Comparison of ENCODE assay signal across 18 cellular contexts in the genomic region with DNA sequence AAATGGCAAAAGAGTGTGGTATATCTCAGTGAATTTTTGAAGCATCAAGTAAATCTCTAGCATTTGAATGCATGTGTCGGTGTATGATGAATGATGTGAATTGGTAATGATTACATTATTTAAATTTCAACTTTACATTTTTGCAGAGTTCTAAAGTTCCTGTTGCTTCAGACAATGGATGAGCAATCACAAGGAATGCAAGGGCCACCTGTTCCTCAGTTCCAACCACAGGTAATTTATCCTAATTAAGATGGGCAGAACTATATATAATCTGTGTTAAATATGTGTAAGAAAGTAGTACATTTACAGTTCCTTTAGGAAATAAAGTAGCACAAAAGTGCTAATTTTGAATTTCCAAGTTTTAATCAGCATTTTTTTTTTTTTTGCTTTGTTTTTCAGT.
DNase-seq lines count a peak whose midpoint lies in the region; ATAC-seq, FAIRE-seq and TF ChIP-seq lines count a peak whose summit lies in the region.
"Had no signal": no experiment of that assay in that cellular context is flagged by ENCODE, and none has a peak within 500 bp of the region (broad histone marks: within the 10 kb centered on the region; RNA-seq: fewer than 3 reads in every experiment).

No MANE protein-coding gene starts in this region.

- no peaks in the 10 kb centered on the region for H3K27me3 Mint-ChIP-seq in Calu3 (ENCODE audit: unreplicated experiment)
- no peaks in the 10 kb centered on the region for H3K27me3 Mint-ChIP-seq in activated CD4-positive, alpha-beta memory T cell treated with anti-CD3 and anti-CD28 coated beads, Interleukin-2, amount 10 ng/mL, durations not matched to agents 7 days and 5 days
- H3K27me3 Mint-ChIP-seq: B cell had no signal

- H3K9me3 ChIP-seq in HUES48 (ENCODE audit: control insufficient read depth, insufficient read depth, low read length) (no peaks in the 10 kb centered on the region), mammary epithelial cell (replicated peaks; ENCODE audit: insufficient read depth, low read length) (peaks cover 3% of the 10 kb centered on the region)

- no peaks in the 10 kb centered on the region for H3K9me3 Mint-ChIP-seq in Calu3 (ENCODE audit: low read depth, unreplicated experiment)
- peaks cover 5% of the 10 kb centered on the region for H3K9me3 Mint-ChIP-seq in activated CD4-positive, alpha-beta memory T cell treated with anti-CD3 and anti-CD28 coated beads, Interleukin-2, amount 10 ng/mL, durations not matched to agents 7 days and 5 days
- H3K9me3 Mint-ChIP-seq: CD8-positive, alpha-beta T cell had no signal

- DNase-seq in Calu3 (no peak), mammary epithelial cell (peak; percentile 13), activated gamma-delta T cell treated with Interleukin-2 at 50 U/mL for 16 hours (no peak), dermis blood vessel endothelial cell (no peak)
- DNase-seq in activated CD4-positive, alpha-beta memory T cell treated with anti-CD3 and anti-CD28 coated beads, Interleukin-2, amount 10 ng/mL, durations not matched to agents 7 days and 5 days = no peak
- DNase-seq: ACHN; CD8-positive, alpha-beta T cell; NCI-H1048; NCI-H345; NCI-H526 treated with DMSO at 0.1 percent for 48 hours; PC-9 had no signal

- H3K4me3 ChIP-seq in HUES48 (ENCODE audit: low read depth, low read length) (no peak overlapping the region; the same call in 1 of the 2 replicates), mammary epithelial cell (replicated peaks in 1 of 3; ENCODE audit: insufficient read depth in 1 of 3, low read depth in 2 of 3, low read length in 3 of 3) (no peak overlapping the region)
- H3K4me3 ChIP-seq: K562, PC-9 had no signal

- H3K36me3 ChIP-seq in HUES48 (ENCODE audit: control insufficient read depth, insufficient read depth, low read length) (no peaks in the 10 kb centered on the region), mammary epithelial cell (ENCODE audit: insufficient read depth, low read length) (peaks cover 1% of the 10 kb centered on the region)

- H3K27ac Mint-ChIP-seq in Calu3 (ENCODE audit: unreplicated experiment) = peak overlapping the region; percentile 21
- no peak overlapping the region for H3K27ac Mint-ChIP-seq in activated CD4-positive, alpha-beta memory T cell treated with anti-CD3 and anti-CD28 coated beads, Interleukin-2, amount 10 ng/mL, durations not matched to agents 7 days and 5 days
- H3K27ac Mint-ChIP-seq: B cell; CD8-positive, alpha-beta T cell had no signal

- H3K27ac ChIP-seq in HUES48 (ENCODE audit: low read depth, low read length) (peak overlapping the region; percentile 51), mammary epithelial cell (ENCODE audit: insufficient read depth, low read depth, low read length) (peak overlapping the region; percentile 17)
- H3K27ac ChIP-seq: PC-9 had no signal

- 100% methylated on average over 1 of the region's 1 CpG for WGBS in mammary epithelial cell (ENCODE audit: low coverage, missing lambda C conversion rate)

- H3K4me1 Mint-ChIP-seq in Calu3 (ENCODE audit: low read depth, unreplicated experiment) = peaks cover 30% of the 10 kb centered on the region
- peaks cover 15% of the 10 kb centered on the region for H3K4me1 Mint-ChIP-seq in activated CD4-positive, alpha-beta memory T cell treated with anti-CD3 and anti-CD28 coated beads, Interleukin-2, amount 10 ng/mL, durations not matched to agents 7 days and 5 days

- H3K27me3 ChIP-seq in HUES48 (ENCODE audit: control insufficient read depth, insufficient read depth, low read length) (no peaks in the 10 kb centered on the region), mammary epithelial cell (ENCODE audit: insufficient read depth, low read length) (no peaks in the 10 kb centered on the region)

- H3K79me2 ChIP-seq in mammary epithelial cell (ENCODE audit: insufficient read depth, low read length) = peaks cover 71% of the 10 kb centered on the region

- peak overlapping the region; percentile 45; the same call in 1 of the 2 replicates for H3K9ac ChIP-seq in HUES48 (ENCODE audit: low read depth, low read length)
- no peak overlapping the region for H3K9ac ChIP-seq in mammary epithelial cell (ENCODE audit: insufficient read depth, low read length)

- FAIRE-seq in islet of Langerhans (lab: Jason Lieb, UNC) = peak; percentile 27
- FAIRE-seq: K562 had no signal

- H3K36me3 Mint-ChIP-seq in Calu3 (ENCODE audit: insufficient read depth, unreplicated experiment) = no peaks in the 10 kb centered on the region
- H3K36me3 Mint-ChIP-seq in activated CD4-positive, alpha-beta memory T cell treated with anti-CD3 and anti-CD28 coated beads, Interleukin-2, amount 10 ng/mL, durations not matched to agents 7 days and 5 days (ENCODE audit: low read depth) = peaks cover 20% of the 10 kb centered on the region

- no peak overlapping the region for H3K4me2 ChIP-seq in mammary epithelial cell (ENCODE audit: insufficient read depth, low read depth, low read length)
- H3K4me2 ChIP-seq: PC-9 had no signal

- BruUV-seq in Calu3 (replicated peaks; lab: Mats Ljungman, UMichigan) = no TSS peak
- BruUV-seq in mammary epithelial cell (replicated peaks; lab: Mats Ljungman, UMichigan) = no TSS peak

- TF ChIP-seq CTCF in Calu3 (IDR thresholded peaks at IDR 0.05; ENCODE audit: unreplicated experiment) (no peak), mammary epithelial cell (conservative IDR thresholded peaks at IDR 0.05 in 1 of 2, IDR thresholded peaks at IDR 0.05 in 1 of 2; ENCODE audit: extremely low read depth in 1 of 2, insufficient read depth in 1 of 2, low read depth in 1 of 2, low read length in 2 of 2) (no peak)

- intact Hi-C loops in Calu3 (cut with micrococcal nuclease; ENCODE audit: unreplicated experiment) (no loop called here), mammary epithelial cell (cut with micrococcal nuclease) (no loop called here)

- ATAC-seq in GM21381 (IDR thresholded peaks at IDR 0.05; ENCODE audit: unreplicated experiment) = no peak
- ATAC-seq: CD8-positive, alpha-beta T cell; HCT116; K562; Right ventricle myocardium inferior had no signal

- no peaks in the 10 kb centered on the region for H4K20me1 ChIP-seq in mammary epithelial cell (ENCODE audit: insufficient read depth, low read length)

- H3K4me1 ChIP-seq in HUES48 (ENCODE audit: control insufficient read depth, insufficient read depth, low read length) (peaks cover 35% of the 10 kb centered on the region), mammary epithelial cell (ENCODE audit: insufficient read depth, low read length) (peaks cover 23% of the 10 kb centered on the region)

- in situ Hi-C loops in mammary epithelial cell (cut with MboI; ENCODE audit: low sequenced_read_pairs in 2 of 2) = no loop called here

- POLR2A ChIA-PET in activated CD4-positive, alpha-beta memory T cell treated with anti-CD3 and anti-CD28 coated beads, Interleukin-2, amount 10 ng/mL, durations not matched to agents 7 days and 5 days (lab: Charles Lee) = no interaction called here

- dilution Hi-C loops in mammary epithelial cell (cut with HindIII; ENCODE audit: low sequenced_read_pairs) = no loop called here

- no peak overlapping the region for H3K4me3 Mint-ChIP-seq in Calu3 (ENCODE audit: low read depth, unreplicated experiment)
- H3K4me3 Mint-ChIP-seq in activated CD4-positive, alpha-beta memory T cell treated with anti-CD3 and anti-CD28 coated beads, Interleukin-2, amount 10 ng/mL, durations not matched to agents 7 days and 5 days = no peak overlapping the region
- H3K4me3 Mint-ChIP-seq: B cell; CD8-positive, alpha-beta T cell had no signal

- no peak overlapping the region for H2AFZ ChIP-seq in mammary epithelial cell (ENCODE audit: low read depth, low read length)
- H2AFZ ChIP-seq: PC-9 had no signal

- CTCF ChIA-PET in Calu3 (lab: Charles Lee) (interaction anchor here (0.7 to 1.3 kb wide), 3 partner anchors 9 to 77 kb away, joined by 3 to 4 read pairs (median 3); no protein-coding TSS in a partner anchor), mammary epithelial cell (lab: Charles Lee; ENCODE audit: low non-redundant PET) (no interaction called here)
- CTCF ChIA-PET in activated CD4-positive, alpha-beta memory T cell treated with anti-CD3 and anti-CD28 coated beads, Interleukin-2, amount 10 ng/mL, durations not matched to agents 7 days and 5 days (lab: Charles Lee) = interaction anchor here (0.6 kb wide), 1 partner anchor 200 kb away, joined by 3 read pairs; no protein-coding TSS in a partner anchor
